2 cellular contexts compared by ENCODE assay signal in the genomic region with DNA sequence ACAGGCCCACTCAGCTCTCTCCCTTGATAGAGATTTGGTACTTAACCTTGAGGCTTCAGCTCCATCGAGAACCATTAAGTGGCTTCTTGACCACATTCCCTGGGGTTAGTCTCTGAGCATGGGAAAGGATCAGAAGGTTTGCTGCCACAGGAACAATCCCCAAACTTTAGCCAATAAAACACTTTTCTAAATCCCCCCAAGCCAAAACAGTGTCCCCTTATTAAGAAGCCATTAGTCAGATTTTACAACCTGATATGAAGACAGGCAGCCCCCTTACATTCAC.
TF ChIP-seq lines count a peak whose summit lies in the region.

No MANE protein-coding gene starts in this region.

TF ChIP-seq in SK-N-SH, 30 proteins besides CTCF, POLR2A, EP300 and RAD21 (continued from another document):
- TF ChIP-seq, protein P1, sequence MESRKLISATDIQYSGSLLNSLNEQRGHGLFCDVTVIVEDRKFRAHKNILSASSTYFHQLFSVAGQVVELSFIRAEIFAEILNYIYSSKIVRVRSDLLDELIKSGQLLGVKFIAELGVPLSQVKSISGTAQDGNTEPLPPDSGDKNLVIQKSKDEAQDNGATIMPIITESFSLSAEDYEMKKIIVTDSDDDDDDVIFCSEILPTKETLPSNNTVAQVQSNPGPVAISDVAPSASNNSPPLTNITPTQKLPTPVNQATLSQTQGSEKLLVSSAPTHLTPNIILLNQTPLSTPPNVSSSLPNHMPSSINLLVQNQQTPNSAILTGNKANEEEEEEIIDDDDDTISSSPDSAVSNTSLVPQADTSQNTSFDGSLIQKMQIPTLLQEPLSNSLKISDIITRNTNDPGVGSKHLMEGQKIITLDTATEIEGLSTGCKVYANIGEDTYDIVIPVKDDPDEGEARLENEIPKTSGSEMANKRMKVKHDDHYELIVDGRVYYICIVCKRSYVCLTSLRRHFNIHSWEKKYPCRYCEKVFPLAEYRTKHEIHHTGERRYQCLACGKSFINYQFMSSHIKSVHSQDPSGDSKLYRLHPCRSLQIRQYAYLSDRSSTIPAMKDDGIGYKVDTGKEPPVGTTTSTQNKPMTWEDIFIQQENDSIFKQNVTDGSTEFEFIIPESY (IDR thresholded peaks at IDR 0.05; ENCODE audit: borderline replicate concordance, low read depth) = no peak
- TF ChIP-seq, protein P2, sequence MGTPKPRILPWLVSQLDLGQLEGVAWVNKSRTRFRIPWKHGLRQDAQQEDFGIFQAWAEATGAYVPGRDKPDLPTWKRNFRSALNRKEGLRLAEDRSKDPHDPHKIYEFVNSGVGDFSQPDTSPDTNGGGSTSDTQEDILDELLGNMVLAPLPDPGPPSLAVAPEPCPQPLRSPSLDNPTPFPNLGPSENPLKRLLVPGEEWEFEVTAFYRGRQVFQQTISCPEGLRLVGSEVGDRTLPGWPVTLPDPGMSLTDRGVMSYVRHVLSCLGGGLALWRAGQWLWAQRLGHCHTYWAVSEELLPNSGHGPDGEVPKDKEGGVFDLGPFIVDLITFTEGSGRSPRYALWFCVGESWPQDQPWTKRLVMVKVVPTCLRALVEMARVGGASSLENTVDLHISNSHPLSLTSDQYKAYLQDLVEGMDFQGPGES (IDR thresholded peaks at IDR 0.05; ENCODE audit: low read depth, low read length) = no peak
- TF ChIP-seq, protein P3, sequence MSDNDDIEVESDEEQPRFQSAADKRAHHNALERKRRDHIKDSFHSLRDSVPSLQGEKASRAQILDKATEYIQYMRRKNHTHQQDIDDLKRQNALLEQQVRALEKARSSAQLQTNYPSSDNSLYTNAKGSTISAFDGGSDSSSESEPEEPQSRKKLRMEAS (IDR thresholded peaks at IDR 0.05; ENCODE audit: low read depth) = no peak
- TF ChIP-seq TEAD4 (IDR thresholded peaks at IDR 0.05; ENCODE audit: borderline replicate concordance, insufficient read depth) = no peak
- TF ChIP-seq TCF12 (IDR thresholded peaks at IDR 0.05) = no peak
- TF ChIP-seq RFX5 (IDR thresholded peaks at IDR 0.05; ENCODE audit: low read length) = no peak
- TF ChIP-seq, protein P4, sequence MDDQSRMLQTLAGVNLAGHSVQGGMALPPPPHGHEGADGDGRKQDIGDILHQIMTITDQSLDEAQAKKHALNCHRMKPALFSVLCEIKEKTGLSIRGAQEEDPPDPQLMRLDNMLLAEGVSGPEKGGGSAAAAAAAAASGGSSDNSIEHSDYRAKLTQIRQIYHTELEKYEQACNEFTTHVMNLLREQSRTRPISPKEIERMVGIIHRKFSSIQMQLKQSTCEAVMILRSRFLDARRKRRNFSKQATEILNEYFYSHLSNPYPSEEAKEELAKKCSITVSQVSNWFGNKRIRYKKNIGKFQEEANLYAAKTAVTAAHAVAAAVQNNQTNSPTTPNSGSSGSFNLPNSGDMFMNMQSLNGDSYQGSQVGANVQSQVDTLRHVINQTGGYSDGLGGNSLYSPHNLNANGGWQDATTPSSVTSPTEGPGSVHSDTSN (IDR thresholded peaks at IDR 0.05) = no peak
- no peak for TF ChIP-seq SMC3 (IDR thresholded peaks at IDR 0.05; ENCODE audit: low read depth, low read length)
- no peak for TF ChIP-seq CHD2 (IDR thresholded peaks at IDR 0.05; ENCODE audit: low read length, partially characterized antibody)
- no peak for TF ChIP-seq JUND (IDR thresholded peaks at IDR 0.05)
- TF ChIP-seq, protein P5, sequence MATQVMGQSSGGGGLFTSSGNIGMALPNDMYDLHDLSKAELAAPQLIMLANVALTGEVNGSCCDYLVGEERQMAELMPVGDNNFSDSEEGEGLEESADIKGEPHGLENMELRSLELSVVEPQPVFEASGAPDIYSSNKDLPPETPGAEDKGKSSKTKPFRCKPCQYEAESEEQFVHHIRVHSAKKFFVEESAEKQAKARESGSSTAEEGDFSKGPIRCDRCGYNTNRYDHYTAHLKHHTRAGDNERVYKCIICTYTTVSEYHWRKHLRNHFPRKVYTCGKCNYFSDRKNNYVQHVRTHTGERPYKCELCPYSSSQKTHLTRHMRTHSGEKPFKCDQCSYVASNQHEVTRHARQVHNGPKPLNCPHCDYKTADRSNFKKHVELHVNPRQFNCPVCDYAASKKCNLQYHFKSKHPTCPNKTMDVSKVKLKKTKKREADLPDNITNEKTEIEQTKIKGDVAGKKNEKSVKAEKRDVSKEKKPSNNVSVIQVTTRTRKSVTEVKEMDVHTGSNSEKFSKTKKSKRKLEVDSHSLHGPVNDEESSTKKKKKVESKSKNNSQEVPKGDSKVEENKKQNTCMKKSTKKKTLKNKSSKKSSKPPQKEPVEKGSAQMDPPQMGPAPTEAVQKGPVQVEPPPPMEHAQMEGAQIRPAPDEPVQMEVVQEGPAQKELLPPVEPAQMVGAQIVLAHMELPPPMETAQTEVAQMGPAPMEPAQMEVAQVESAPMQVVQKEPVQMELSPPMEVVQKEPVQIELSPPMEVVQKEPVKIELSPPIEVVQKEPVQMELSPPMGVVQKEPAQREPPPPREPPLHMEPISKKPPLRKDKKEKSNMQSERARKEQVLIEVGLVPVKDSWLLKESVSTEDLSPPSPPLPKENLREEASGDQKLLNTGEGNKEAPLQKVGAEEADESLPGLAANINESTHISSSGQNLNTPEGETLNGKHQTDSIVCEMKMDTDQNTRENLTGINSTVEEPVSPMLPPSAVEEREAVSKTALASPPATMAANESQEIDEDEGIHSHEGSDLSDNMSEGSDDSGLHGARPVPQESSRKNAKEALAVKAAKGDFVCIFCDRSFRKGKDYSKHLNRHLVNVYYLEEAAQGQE (IDR thresholded peaks at IDR 0.05; ENCODE audit: low read depth, low read length) = no peak
- TF ChIP-seq NFIC (IDR thresholded peaks at IDR 0.05; ENCODE audit: borderline replicate concordance) = no peak
- TF ChIP-seq, protein P6, sequence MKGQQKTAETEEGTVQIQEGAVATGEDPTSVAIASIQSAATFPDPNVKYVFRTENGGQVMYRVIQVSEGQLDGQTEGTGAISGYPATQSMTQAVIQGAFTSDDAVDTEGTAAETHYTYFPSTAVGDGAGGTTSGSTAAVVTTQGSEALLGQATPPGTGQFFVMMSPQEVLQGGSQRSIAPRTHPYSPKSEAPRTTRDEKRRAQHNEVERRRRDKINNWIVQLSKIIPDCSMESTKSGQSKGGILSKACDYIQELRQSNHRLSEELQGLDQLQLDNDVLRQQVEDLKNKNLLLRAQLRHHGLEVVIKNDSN (IDR thresholded peaks at IDR 0.05; ENCODE audit: borderline replicate concordance, low read depth) = no peak
- TF ChIP-seq FOXJ3 (CRISPR knock-in tag; IDR thresholded peaks at IDR 0.05) = no peak
- no peak for TF ChIP-seq ELF1 (IDR thresholded peaks at IDR 0.05)
- TF ChIP-seq MXI1 (IDR thresholded peaks at IDR 0.05; ENCODE audit: low read depth, low read length) = no peak
- TF ChIP-seq MEF2A (IDR thresholded peaks at IDR 0.05; ENCODE audit: borderline replicate concordance, low read depth) = no peak
- no peak for TF ChIP-seq RCOR1 (IDR thresholded peaks at IDR 0.05; ENCODE audit: low read length)
- TF ChIP-seq SIN3A (IDR thresholded peaks at IDR 0.05; ENCODE audit: borderline replicate concordance, low read depth, low read length) = no peak

TF ChIP-seq in SK-N-SH treated with all-trans-retinoic acid at 6 μM for 48 hours, 23 proteins besides CTCF, POLR2A, EP300 and RAD21 (continued from another document):
- no peak for TF ChIP-seq TCF4 (CRISPR knock-in tag; IDR thresholded peaks at IDR 0.05; ENCODE audit: borderline replicate concordance)
- TF ChIP-seq ZNF565 (CRISPR knock-in tag; conservative IDR thresholded peaks at IDR 0.05; ENCODE audit: low read depth) = no peak
- no peak for TF ChIP-seq OSR1 (CRISPR knock-in tag; IDR thresholded peaks at IDR 0.05)
